ENCODE assay signal across 10 cellular contexts in genomic region chrX:120549483-120550452, GRCh38. TPM values are rescaled to one million over a fixed set of nuclear protein-coding genes. Genes with fewer than 3 reads are reported as not detected.
DNase-seq lines count a peak whose midpoint lies in the region; ATAC-seq and TF ChIP-seq lines count a peak whose summit lies in the region.
"Had no signal": no experiment of that assay in that cellular context is flagged by ENCODE, and none has a peak within 500 bp of the region (broad histone marks: within the 10 kb centered on the region; RNA-seq: fewer than 3 reads in every experiment).

No MANE protein-coding gene starts in this region.

- H3K4me1 ChIP-seq in colonic mucosa: no peaks in the 10 kb centered on the region

- H3K4me3 ChIP-seq in kidney epithelial cell (ENCODE audit: low read depth, low read length): no peak overlapping the region
- no peak overlapping the region for H3K4me3 ChIP-seq in colonic mucosa
- H3K4me3 ChIP-seq: GM12878 had no signal

- no peaks in the 10 kb centered on the region for H3K9me3 ChIP-seq in colonic mucosa

- H3K36me3 ChIP-seq in kidney epithelial cell (ENCODE audit: control insufficient read depth, insufficient read depth, low read length): no peaks in the 10 kb centered on the region
- H3K36me3 ChIP-seq in colonic mucosa: no peaks in the 10 kb centered on the region

- no peak overlapping the region for H3K27ac ChIP-seq in colonic mucosa

- CTCF ChIA-PET in GM10248 (lab: Yijun Ruan, JAX): no interaction called here

- no peaks in the 10 kb centered on the region for H3K9me3 Mint-ChIP-seq in activated naive CD4-positive, alpha-beta T cell treated with anti-CD3 and anti-CD28 coated beads, Interleukin-2, amount 50 U/mL, for 72 hours
- H3K9me3 Mint-ChIP-seq: natural killer cell had no signal

- peaks cover 9 to 15% of the 10 kb centered on the region in 2 donors for H3K36me3 Mint-ChIP-seq in activated naive CD4-positive, alpha-beta T cell treated with anti-CD3 and anti-CD28 coated beads, Interleukin-2, amount 50 U/mL, for 72 hours
- H3K36me3 Mint-ChIP-seq: natural killer cell had no signal

- peak overlapping the region; percentile 66 to 93 for H3K27ac Mint-ChIP-seq in activated naive CD4-positive, alpha-beta T cell treated with anti-CD3 and anti-CD28 coated beads, Interleukin-2, amount 50 U/mL, for 72 hours

- intact Hi-C loops in colonic mucosa (cut with DNase I): no loop called here

- DNase-seq in AG08395 (ENCODE audit: low spot score): peak; percentile 75
- DNase-seq in HT-29 (ENCODE audit: low spot score): peak; percentile 66
- no peak for DNase-seq in activated naive CD4-positive, alpha-beta T cell treated with anti-CD3 and anti-CD28 coated beads, Interleukin-2, amount 50 U/mL, for 72 hours (ENCODE audit: low spot score in 2 of 2)
- DNase-seq in kidney epithelial cell (ENCODE audit: low read depth): peak; percentile 82
- no peak for DNase-seq in GM10248 (ENCODE audit: extremely low spot score)
- DNase-seq in colonic mucosa: no peak
- DNase-seq: natural killer cell had no signal

- POLR2A ChIA-PET in GM10248 (lab: Yijun Ruan, JAX): no interaction called here

- no peaks in the 10 kb centered on the region for H3K27me3 ChIP-seq in kidney epithelial cell (ENCODE audit: control insufficient read depth, insufficient read depth, low read length)
- H3K27me3 ChIP-seq in colonic mucosa: no peaks in the 10 kb centered on the region

- ATAC-seq in activated naive CD4-positive, alpha-beta T cell treated with anti-CD3 and anti-CD28 coated beads, Interleukin-2, amount 50 U/mL, for 72 hours: peak; percentile 99
- no peak for ATAC-seq in GM19023 (IDR thresholded peaks at IDR 0.05; ENCODE audit: unreplicated experiment)
- ATAC-seq in GM21619 (IDR thresholded peaks at IDR 0.05; ENCODE audit: unreplicated experiment): no peak
- ATAC-seq: GM12878 had no signal

- TF ChIP-seq CTCF in kidney epithelial cell (IDR thresholded peaks at IDR 0.05; ENCODE audit: insufficient read depth, low read length, poor library complexity, severe bottlenecking) (no peak), GM10248 (IDR thresholded peaks at IDR 0.05; ENCODE audit: control extremely low read depth, extremely low read depth, low read depth, missing control alignments) (no peak), colonic mucosa (IDR thresholded peaks at IDR 0.05) (no peak)

- H3K9ac ChIP-seq in colonic mucosa (ENCODE audit: low read depth in 2 of 2, low read length in 2 of 2): no peak overlapping the region

RNA-seq across cellular contexts. Expression of gene CUL4B, which starts 11.0 kb away (rescaled TPM):
- total RNA-seq in HT-29 (2014; rRNA removed; shearing (Covaris generic)): 8.5 and 9.4 TPM in 2 replicates
- 10 to 100 TPM; 59.4 to 60.6 TPM for total RNA-seq in activated naive CD4-positive, alpha-beta T cell treated with anti-CD3 and anti-CD28 coated beads, Interleukin-2, amount 50 U/mL, for 72 hours
- total RNA-seq in kidney epithelial cell (33.4 and 34.2 TPM in 2 replicates), colonic mucosa (10 to 100 TPM; 29.7 to 38.1 TPM)

RNA-seq across cellular contexts. Expression of gene MCTS1, which starts 54.1 kb away (rescaled TPM):
- total RNA-seq in HT-29 (2014; rRNA removed; shearing (Covaris generic)): 20.1 and 24.4 TPM in 2 replicates
- 10 to 100 TPM; 56.9 to 71.7 TPM for total RNA-seq in activated naive CD4-positive, alpha-beta T cell treated with anti-CD3 and anti-CD28 coated beads, Interleukin-2, amount 50 U/mL, for 72 hours
- total RNA-seq in kidney epithelial cell: 36.6 and 38.3 TPM in 2 replicates
- 10 to 100 TPM; 37.6 to 60.4 TPM for total RNA-seq in colonic mucosa

Comparison
In these comparisons a context has a peak if more than half of its experiments do, and no peak if none do; other contexts are left out.
1. DNase-seq: peak in AG08395 (single experiment), HT-29 (single experiment) and kidney epithelial cell (single experiment); none in activated naive CD4-positive, alpha-beta T cell treated with anti-CD3 and anti-CD28 coated beads, Interleukin-2, amount 50 U/mL, for 72 hours (0 of 2), GM10248 (single experiment) and colonic mucosa (single experiment).
2. ATAC-seq: peak in activated naive CD4-positive, alpha-beta T cell treated with anti-CD3 and anti-CD28 coated beads, Interleukin-2, amount 50 U/mL, for 72 hours (2 of 2); none in GM19023 (single experiment) and GM21619 (single experiment).